Comparison of ENCODE assay signal across 14 cellular contexts in genomic region chr11:86141645-86142569, GRCh38.
A peak's percentile ranks its signal among the peaks of the same experiment; 100 is the strongest.
DNase-seq lines count a peak whose midpoint lies in the region; ATAC-seq, FAIRE-seq and TF ChIP-seq lines count a peak whose summit lies in the region.
"Had no signal": no experiment of that assay in that cellular context is flagged by ENCODE, and none has a peak within 500 bp of the region (broad histone marks: within the 10 kb centered on the region; RNA-seq: fewer than 3 reads in every experiment).

No MANE protein-coding gene starts in this region.

- H3K36me3 Mint-ChIP-seq in CD14-positive monocyte, result peaks cover 2 to 6% of the 10 kb centered on the region in 2 donors
- H3K36me3 Mint-ChIP-seq in activated T-helper 1 cell treated with anti-CD3 and anti-CD28 coated beads, Interleukin-12 subunit alpha, Interleukin-12 subunit beta, Interleukin-2, Interleukin-4 antibody, amounts not matched to agents 30 ng/mL and 10 ng/mL and 1 ng/mL, durations not matched to agents 14 hours and 24 hours and 36 hours (ENCODE audit: low read depth), result peaks cover 8% of the 10 kb centered on the region

- H3K27me3 ChIP-seq in mesenchymal stem cell (ENCODE audit: control insufficient read depth in 1 of 2, insufficient read depth in 1 of 2, low read length in 2 of 2), result no peaks in the 10 kb centered on the region
- H3K27me3 ChIP-seq: body of pancreas, gastroesophageal sphincter had no signal

- H3K27ac Mint-ChIP-seq in CD14-positive monocyte, result peak overlapping the region; percentile 92 to 99 (median 97)
- peak overlapping the region; percentile 41 for H3K27ac Mint-ChIP-seq in activated T-helper 1 cell treated with anti-CD3 and anti-CD28 coated beads, Interleukin-12 subunit alpha, Interleukin-12 subunit beta, Interleukin-2, Interleukin-4 antibody, amounts not matched to agents 30 ng/mL and 10 ng/mL and 1 ng/mL, durations not matched to agents 14 hours and 24 hours and 36 hours
- H3K27ac Mint-ChIP-seq: endodermal cell had no signal

- no peak overlapping the region for H3K4ac ChIP-seq in mesenchymal stem cell (ENCODE audit: low read depth in 1 of 2, low read length in 2 of 2)

- peak overlapping the region; percentile 32 to 44 for H3K4me3 Mint-ChIP-seq in CD14-positive monocyte
- no peak overlapping the region for H3K4me3 Mint-ChIP-seq in activated T-helper 1 cell treated with anti-CD3 and anti-CD28 coated beads, Interleukin-12 subunit alpha, Interleukin-12 subunit beta, Interleukin-2, Interleukin-4 antibody, amounts not matched to agents 30 ng/mL and 10 ng/mL and 1 ng/mL, durations not matched to agents 14 hours and 24 hours and 36 hours
- H3K4me3 Mint-ChIP-seq: endodermal cell had no signal

- H3K27me3 Mint-ChIP-seq in CD14-positive monocyte (ENCODE audit: low read depth in 3 of 3), result no peaks in the 10 kb centered on the region
- no peaks in the 10 kb centered on the region for H3K27me3 Mint-ChIP-seq in activated T-helper 1 cell treated with anti-CD3 and anti-CD28 coated beads, Interleukin-12 subunit alpha, Interleukin-12 subunit beta, Interleukin-2, Interleukin-4 antibody, amounts not matched to agents 30 ng/mL and 10 ng/mL and 1 ng/mL, durations not matched to agents 14 hours and 24 hours and 36 hours (ENCODE audit: insufficient read depth)

- no peak overlapping the region for H3K4me2 ChIP-seq in mesenchymal stem cell (ENCODE audit: low read length, poor library complexity, severe bottlenecking)

- peak overlapping the region; percentile 81 for H2AK5ac ChIP-seq in mesenchymal stem cell (ENCODE audit: low read length, severe bottlenecking)

- 94% methylated on average over 4 of the region's 4 CpGs for WGBS in mesenchymal stem cell

- no peak overlapping the region for H2AFZ ChIP-seq in mesenchymal stem cell (ENCODE audit: low read depth, low read length)

- no peaks in the 10 kb centered on the region for H3K9me3 ChIP-seq in mesenchymal stem cell (ENCODE audit: control insufficient read depth, low read length)
- H3K9me3 ChIP-seq: body of pancreas, gastroesophageal sphincter had no signal

- no peak overlapping the region for H4K8ac ChIP-seq in mesenchymal stem cell (ENCODE audit: low read length)

- peak; percentile 9 for FAIRE-seq in GM12892 (lab: Jason Lieb, UNC)

- H3K9me3 Mint-ChIP-seq in CD14-positive monocyte, result no peaks in the 10 kb centered on the region
- H3K9me3 Mint-ChIP-seq in activated T-helper 1 cell treated with anti-CD3 and anti-CD28 coated beads, Interleukin-12 subunit alpha, Interleukin-12 subunit beta, Interleukin-2, Interleukin-4 antibody, amounts not matched to agents 30 ng/mL and 10 ng/mL and 1 ng/mL, durations not matched to agents 14 hours and 24 hours and 36 hours, result no peaks in the 10 kb centered on the region
- H3K9me3 Mint-ChIP-seq: endodermal cell had no signal

- no peak overlapping the region for H2BK120ac ChIP-seq in mesenchymal stem cell (ENCODE audit: low read depth, low read length)

- no peak overlapping the region for H3K9ac ChIP-seq in mesenchymal stem cell (ENCODE audit: low read length)

- H4K91ac ChIP-seq in mesenchymal stem cell (ENCODE audit: low read length), result no peak overlapping the region

- H3K18ac ChIP-seq in mesenchymal stem cell (ENCODE audit: low read depth in 1 of 2, low read length in 2 of 2), result no peak overlapping the region

- H2BK12ac ChIP-seq in mesenchymal stem cell (ENCODE audit: low read length in 2 of 2), result no peak overlapping the region

- H3K14ac ChIP-seq in mesenchymal stem cell (ENCODE audit: low read length in 2 of 2), result no peak overlapping the region

- intact Hi-C loops in CD14-positive monocyte (cut with micrococcal nuclease), result loop anchor here (5.0 kb wide), 4 partner anchors 35 to 100 kb away; partner anchors contain the start of gene PICALM (in 1 of the 2)
- intact Hi-C loops in activated T-helper 1 cell treated with anti-CD3 and anti-CD28 coated beads, Interleukin-12 subunit alpha, Interleukin-12 subunit beta, Interleukin-2, Interleukin-4 antibody, amounts not matched to agents 30 ng/mL and 10 ng/mL and 1 ng/mL, durations not matched to agents 14 hours and 24 hours and 36 hours (cut with micrococcal nuclease), result loop anchor here (2.0 kb wide), 1 partner anchor 51 kb away; no protein-coding TSS in a partner anchor

- H3K27ac ChIP-seq in mesenchymal stem cell (ENCODE audit: low read length, poor library complexity, severe bottlenecking), result no peak overlapping the region
- H3K27ac ChIP-seq: VCaP had no signal

- H3K23ac ChIP-seq in mesenchymal stem cell (ENCODE audit: low read length in 2 of 2), result no peak overlapping the region

- TF ChIP-seq CTCF in CD14-positive monocyte (IDR thresholded peaks at IDR 0.05), result no peak

- no peak overlapping the region for H2BK15ac ChIP-seq in mesenchymal stem cell (ENCODE audit: low read depth, poor library complexity, severe bottlenecking)

- TF ChIP-seq POLR2A in GM12892 (IDR thresholded peaks at IDR 0.05; ENCODE audit: low read depth, low read length), result no peak

- DNase-seq in CD14-positive monocyte (ENCODE audit: low spot score), result peak; percentile 61
- DNase-seq in GM12892 (ENCODE audit: insufficient read length), result no peak
- DNase-seq in activated T-helper 1 cell treated with anti-CD3 and anti-CD28 coated beads, Interleukin-12 subunit alpha, Interleukin-12 subunit beta, Interleukin-2, Interleukin-4 antibody, amounts not matched to agents 30 ng/mL and 10 ng/mL and 1 ng/mL, durations not matched to agents 14 hours and 24 hours and 36 hours (ENCODE audit: low spot score), result no peak
- no peak for DNase-seq in mesenchymal stem cell
- no peak for DNase-seq in midbrain (lab: John Stamatoyannopoulos, UW)
- no peak for DNase-seq in EL
- no peak for DNase-seq in NCI-H2107 (lab: John Stamatoyannopoulos, UW)
- DNase-seq: body of pancreas, endodermal cell, islet precursor cell, NCI-H146 had no signal

- H3K36me3 ChIP-seq in mesenchymal stem cell (ENCODE audit: control insufficient read depth in 1 of 2, insufficient read depth in 2 of 2, low read depth in 1 of 2, low read length in 2 of 2), result no peaks in the 10 kb centered on the region
- H3K36me3 ChIP-seq: gastroesophageal sphincter had no signal

- H3K4me1 ChIP-seq in mesenchymal stem cell (ENCODE audit: control insufficient read depth, insufficient read depth, low read depth, low read length), result peaks cover 4% of the 10 kb centered on the region

- ATAC-seq in HG03045 (IDR thresholded peaks at IDR 0.05; ENCODE audit: unreplicated experiment), result no peak
- ATAC-seq: body of pancreas, gastroesophageal sphincter had no signal

- peaks cover 2% of the 10 kb centered on the region for H3K79me1 ChIP-seq in mesenchymal stem cell (replicated peaks; ENCODE audit: low read length, poor library complexity, severe bottlenecking)

- no peak overlapping the region for H3K4me3 ChIP-seq in mesenchymal stem cell (ENCODE audit: insufficient read depth in 1 of 2, low read depth in 1 of 2, low read length in 2 of 2)
- H3K4me3 ChIP-seq: body of pancreas, gastroesophageal sphincter had no signal

- peaks cover 88% of the 10 kb centered on the region for H3K4me1 Mint-ChIP-seq in CD14-positive monocyte
- peaks cover 75% of the 10 kb centered on the region for H3K4me1 Mint-ChIP-seq in activated T-helper 1 cell treated with anti-CD3 and anti-CD28 coated beads, Interleukin-12 subunit alpha, Interleukin-12 subunit beta, Interleukin-2, Interleukin-4 antibody, amounts not matched to agents 30 ng/mL and 10 ng/mL and 1 ng/mL, durations not matched to agents 14 hours and 24 hours and 36 hours (ENCODE audit: low read depth)

- H2BK5ac ChIP-seq in mesenchymal stem cell (ENCODE audit: low read depth, low read length, poor library complexity, severe bottlenecking), result no peak overlapping the region
